Comparison of ENCODE assay signal across 8 cellular contexts in genomic region chr3:45994661-45995369, GRCh38. TPM values are rescaled to one million over a fixed set of nuclear protein-coding genes. Genes with fewer than 3 reads are reported as not detected.
DNase-seq lines count a peak whose midpoint lies in the region; ATAC-seq and TF ChIP-seq lines count a peak whose summit lies in the region.

No MANE protein-coding gene starts in this region.

- H3K36me3 Mint-ChIP-seq in activated CD4-positive, alpha-beta T cell treated with anti-CD3 and anti-CD28 coated beads for 36 hours (ENCODE audit: low read depth), result peaks cover 13% of the 10 kb centered on the region

- H3F3A ChIP-seq in SU-DHL-6 (ENCODE audit: insufficient read depth), result no peaks in the 10 kb centered on the region

- peak overlapping the region; percentile 43 for H3K27ac ChIP-seq in SU-DHL-6 (ENCODE audit: low read depth, low read length)
- peak overlapping the region; percentile 92 to 94 for H3K27ac ChIP-seq in breast epithelium

- peaks cover 36% of the 10 kb centered on the region for H3K79me2 ChIP-seq in SU-DHL-6 (ENCODE audit: insufficient read depth, low read length)

- H3K27me3 Mint-ChIP-seq in activated CD4-positive, alpha-beta T cell treated with anti-CD3 and anti-CD28 coated beads for 36 hours, result no peaks in the 10 kb centered on the region

- no peaks in the 10 kb centered on the region for H3K27me3 ChIP-seq in SU-DHL-6 (ENCODE audit: low read length)
- no peaks in the 10 kb centered on the region for H3K27me3 ChIP-seq in breast epithelium

- peak; percentile 69 for DNase-seq in activated CD4-positive, alpha-beta T cell treated with anti-CD3 and anti-CD28 coated beads for 36 hours
- DNase-seq in activated CD4-positive, alpha-beta T cell treated with anti-CD3 and anti-CD28 coated beads for 1 hour, result no peak
- DNase-seq in breast epithelium (ENCODE audit: low spot score in 2 of 2) (no peak), left kidney (ENCODE audit: low read depth, low spot score) (peak; percentile 68), NCI-H345 treated with DMSO at 0.1 percent for 48 hours (lab: John Stamatoyannopoulos, UW; ENCODE audit: unreplicated experiment) (no peak)
- peak in 2 of 3 experiments; percentile 28 to 44 for DNase-seq in stimulated activated CD4-positive, alpha-beta T cell treated with anti-CD3 and anti-CD28 coated beads, TNF-alpha, amount 100 ng/mL, for 24 hours (ENCODE audit: low read depth in 3 of 3)

- POLR2A ChIA-PET in activated CD4-positive, alpha-beta T cell treated with anti-CD3 and anti-CD28 coated beads for 36 hours (lab: Charles Lee), result interaction anchor here (0.6 to 1.1 kb wide), 2 partner anchors 14 to 110 kb away, joined by 4 to 6 read pairs; no protein-coding TSS in a partner anchor

- H3K4me1 ChIP-seq in breast epithelium, result peaks cover 5 to 12% of the 10 kb centered on the region in 2 donors

- H3K9me3 ChIP-seq in SU-DHL-6 (ENCODE audit: insufficient read depth, low read length) (no peaks in the 10 kb centered on the region), breast epithelium (no peaks in the 10 kb centered on the region)

- peak; percentile 30 for ATAC-seq in activated CD4-positive, alpha-beta T cell treated with anti-CD3 and anti-CD28 coated beads for 36 hours
- peak; percentile 16 for ATAC-seq in HG03060 (IDR thresholded peaks at IDR 0.05; ENCODE audit: low read depth, unreplicated experiment)

- TF ChIP-seq POLR2A in breast epithelium (IDR thresholded peaks at IDR 0.05), result no peak

- peak overlapping the region; percentile 78 for H3K9ac ChIP-seq in SU-DHL-6 (ENCODE audit: low read length)

- intact Hi-C loops in activated CD4-positive, alpha-beta T cell treated with anti-CD3 and anti-CD28 coated beads for 36 hours (cut with DNase I, micrococcal nuclease), result loop anchor here (1.0 to 2.0 kb wide), 4 partner anchors 14 to 52 kb away; partner anchors contain the start of gene CXCR6 (in 2 of the 2)
- intact Hi-C loops in breast epithelium (cut with DNase I; ENCODE audit: low total_unique reads), result no loop called here

- peak overlapping the region; percentile 93 for H3K27ac Mint-ChIP-seq in activated CD4-positive, alpha-beta T cell treated with anti-CD3 and anti-CD28 coated beads for 36 hours

- no peaks in the 10 kb centered on the region for H3K9me3 Mint-ChIP-seq in activated CD4-positive, alpha-beta T cell treated with anti-CD3 and anti-CD28 coated beads for 36 hours (ENCODE audit: low read depth)

- H3K36me3 ChIP-seq in SU-DHL-6 (ENCODE audit: low read length), result no peaks in the 10 kb centered on the region
- H3K36me3 ChIP-seq in breast epithelium, result no peaks in the 10 kb centered on the region

- peak overlapping the region; percentile 80 for H3K4me3 Mint-ChIP-seq in activated CD4-positive, alpha-beta T cell treated with anti-CD3 and anti-CD28 coated beads for 36 hours

- peak overlapping the region; percentile 100 for H2AFZ ChIP-seq in SU-DHL-6 (ENCODE audit: low read depth, low read length, severe bottlenecking)

- CTCF ChIA-PET in activated CD4-positive, alpha-beta T cell treated with anti-CD3 and anti-CD28 coated beads for 36 hours (lab: Charles Lee), result interaction anchor here (0.5 to 1.8 kb wide), 9 partner anchors 12 to 1737 kb away, joined by 3 to 5 read pairs (median 4); no protein-coding TSS in a partner anchor

- peak overlapping the region; percentile 68 for H3K4me2 ChIP-seq in SU-DHL-6 (ENCODE audit: low read depth, low read length, poor library complexity, severe bottlenecking)

- no peaks in the 10 kb centered on the region for H4K20me1 ChIP-seq in SU-DHL-6 (ENCODE audit: low read depth, low read length)

- no peak for TF ChIP-seq CTCF in SU-DHL-6 (IDR thresholded peaks at IDR 0.05; ENCODE audit: insufficient read depth, low read length, poor library complexity, severe bottlenecking)
- no peak for TF ChIP-seq CTCF in breast epithelium (IDR thresholded peaks at IDR 0.05)

- H3K9me2 ChIP-seq in SU-DHL-6 (replicated peaks; ENCODE audit: insufficient read depth, low read length), result no peaks in the 10 kb centered on the region

- H3K4me1 Mint-ChIP-seq in activated CD4-positive, alpha-beta T cell treated with anti-CD3 and anti-CD28 coated beads for 36 hours, result peaks cover 49% of the 10 kb centered on the region

- H3K4me3 ChIP-seq in SU-DHL-6 (ENCODE audit: insufficient read depth, low read length, poor library complexity, severe bottlenecking) (peak overlapping the region; percentile 74), breast epithelium (peak overlapping the region; percentile 83 to 92 (median 86))

RNA-seq across cellular contexts. Expression of gene FYCO1, which starts 0.8 kb away (rescaled TPM):
- total RNA-seq in activated CD4-positive, alpha-beta T cell treated with anti-CD3 and anti-CD28 coated beads for 36 hours, result 10 to 100 TPM in 1 of 2 experiments, 1 to 10 TPM in 1; 8.2 to 10.6 TPM
- 10 to 100 TPM; 40.7 to 48.2 (median 44.6) TPM for total RNA-seq in breast epithelium

RNA-seq across cellular contexts. Expression of gene XCR1, which starts 32.5 kb away (rescaled TPM):
- total RNA-seq in activated CD4-positive, alpha-beta T cell treated with anti-CD3 and anti-CD28 coated beads for 36 hours, result not detected
- total RNA-seq in breast epithelium, result under 1 TPM; under 0.01 TPM

RNA-seq across cellular contexts. Expression of gene CXCR6, which starts 51.6 kb away (rescaled TPM):
- under 1 TPM; 0.42 to 0.85 TPM for total RNA-seq in activated CD4-positive, alpha-beta T cell treated with anti-CD3 and anti-CD28 coated beads for 36 hours
- total RNA-seq in breast epithelium, result 1 to 10 TPM in 2 of 3 donors, under 1 TPM in 1; 0.64 to 4.5 (median 4.3) TPM

Comparison
In these comparisons a context has a peak if more than half of its experiments do, and no peak if none do; other contexts are left out.
1. DNase-seq: peak in activated CD4-positive, alpha-beta T cell treated with anti-CD3 and anti-CD28 coated beads for 36 hours (single experiment), left kidney (single experiment) and stimulated activated CD4-positive, alpha-beta T cell treated with anti-CD3 and anti-CD28 coated beads, TNF-alpha, amount 100 ng/mL, for 24 hours (2 of 3); none in activated CD4-positive, alpha-beta T cell treated with anti-CD3 and anti-CD28 coated beads for 1 hour (single experiment), breast epithelium (0 of 2) and NCI-H345 treated with DMSO at 0.1 percent for 48 hours (single experiment).